In the genomic region with DNA sequence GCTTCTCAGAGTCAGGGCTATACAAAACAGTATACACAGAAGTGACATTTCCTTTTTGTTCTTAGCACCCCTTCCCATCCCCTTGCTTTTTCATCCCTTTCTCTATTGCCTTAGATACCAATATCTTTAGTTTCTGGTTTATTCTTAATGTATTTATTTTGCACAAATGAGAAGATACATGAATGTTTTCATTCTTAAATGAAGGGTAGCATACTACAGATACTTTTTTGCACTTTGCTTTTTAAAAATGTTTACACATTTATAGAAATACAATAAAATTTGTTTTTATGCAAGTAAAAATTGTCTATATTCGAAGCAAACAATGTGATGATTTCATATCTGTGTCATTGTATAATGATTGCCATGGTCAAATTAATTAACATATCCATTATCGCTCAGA, we compare ENCODE assay signal across 38 cellular contexts. TPM values are rescaled to one million over a fixed set of nuclear protein-coding genes. Genes with fewer than 3 reads are reported as not detected.
"Had no signal": no experiment of that assay in that cellular context is flagged by ENCODE, and none has a peak within 500 bp of the region (broad histone marks: within the 10 kb centered on the region; RNA-seq: fewer than 3 reads in every experiment).

No MANE protein-coding gene starts in this region.

- H3K27me3 Mint-ChIP-seq: activated CD4-positive, alpha-beta T cell treated with anti-CD3 and anti-CD28 coated beads, Interleukin-2, amount 10 ng/mL, durations not matched to agents 24 days and 14 days; activated naive CD8-positive, alpha-beta T cell treated with anti-CD3 and anti-CD28 coated beads for 36 hours had no signal

- H3K4me3 ChIP-seq: adrenal gland, cardiac muscle cell had no signal

- H3K9me3 ChIP-seq: adrenal gland had no signal

- FAIRE-seq: bronchial epithelial cell, TTC549 had no signal

- H3K27ac ChIP-seq: adrenal gland, cardiac muscle cell, VCaP had no signal

- DNase-seq: activated B cell treated with CpG ODN at 0.5 μM for 24 hours; activated CD4-positive, alpha-beta memory T cell treated with anti-CD3 and anti-CD28 coated beads for 36 hours; activated CD4-positive, alpha-beta T cell treated with anti-CD3 and anti-CD28 coated beads for 4 hours; activated CD4-positive, alpha-beta T cell treated with anti-CD3 and anti-CD28 coated beads, Interleukin-2, amount 10 ng/mL, durations not matched to agents 24 days and 14 days; activated CD4-positive, alpha-beta T cell treated with anti-CD3 and anti-CD28 coated beads, Interleukin-2, amount 50 U/mL, for 1 hour; activated CD4-positive, alpha-beta T cell treated with anti-CD3 and anti-CD28 coated beads, Interleukin-2, amount 50 U/mL, for 4 hours; activated CD4-positive, CD25-positive, alpha-beta regulatory T cell treated with anti-CD3 and anti-CD28 coated beads, Interleukin-2, amount 50 U/mL, for 72 hours; activated CD8-positive, alpha-beta memory T cell treated with anti-CD3 and anti-CD28 coated beads, Interleukin-2, amount 50 U/mL, for 4 hours; activated CD8-positive, alpha-beta T cell treated with anti-CD3 and anti-CD28 coated beads for 36 hours; activated effector memory CD4-positive, alpha-beta T cell treated with anti-CD3 and anti-CD28 coated beads, Interleukin-2, amount 50 U/mL, for 16 hours; activated gamma-delta T cell treated with Interleukin-2 at 50 U/mL for 16 hours; activated naive CD4-positive, alpha-beta T cell; activated naive CD4-positive, alpha-beta T cell treated with anti-CD3 and anti-CD28 coated beads for 36 hours; activated naive CD4-positive, alpha-beta T cell treated with anti-CD3 and anti-CD28 coated beads, Interleukin-2, amount 50 U/mL, for 16 hours; activated naive CD8-positive, alpha-beta T cell treated with anti-CD3 and anti-CD28 coated beads for 36 hours; activated T-cell treated with anti-CD3 and anti-CD28 coated beads for 4 hours; activated T-cell treated with anti-CD3 and anti-CD28 coated beads, Interleukin-2, amount 50 U/mL, for 1 hour; activated T-cell treated with anti-CD3 and anti-CD28 coated beads, Interleukin-2, amount 50 U/mL, for 4 hours; activated T-cell treated with anti-CD3 and anti-CD28 coated beads, Interleukin-2, amount 50 U/mL, for 72 hours; adrenal gland; amniotic stem cell; aorta; caudate nucleus; cerebellar nuclear complex; T-helper 1 cell; T-helper 2 cell; T-helper 9 cell had no signal

- H3K27ac Mint-ChIP-seq: activated B cell treated with CpG ODN at 0.5 μM for 24 hours; activated CD4-positive, alpha-beta memory T cell treated with anti-CD3 and anti-CD28 coated beads for 36 hours; activated CD4-positive, alpha-beta T cell treated with anti-CD3 and anti-CD28 coated beads, Interleukin-2, amount 10 ng/mL, durations not matched to agents 24 days and 14 days; activated CD8-positive, alpha-beta T cell treated with anti-CD3 and anti-CD28 coated beads for 36 hours; activated naive CD4-positive, alpha-beta T cell treated with anti-CD3 and anti-CD28 coated beads for 36 hours; activated naive CD4-positive, alpha-beta T cell treated with anti-CD3 and anti-CD28 coated beads, Interleukin-2, amount 50 U/mL, for 72 hours; activated naive CD8-positive, alpha-beta T cell treated with anti-CD3 and anti-CD28 coated beads for 36 hours; activated T-cell treated with anti-CD3 and anti-CD28 coated beads, Interleukin-2, amount 50 U/mL, for 72 hours; activated T-helper 1 cell treated with anti-CD3 and anti-CD28 coated beads, Interleukin-12 subunit alpha, Interleukin-12 subunit beta, Interleukin-2, Interleukin-4 antibody, amounts not matched to agents 30 ng/mL and 10 ng/mL and 1 ng/mL, durations not matched to agents 14 hours and 24 hours and 36 hours; activated T-helper 17 cell treated with anti-CD3 and anti-CD28 coated beads, Interleukin-2, amount 50 U/mL, for 72 hours; T-helper 1 cell treated with Interleukin-12 subunit alpha and Interleukin-12 subunit beta and Interleukin-4 antibody, amounts not matched to agents 30 μg/mL and 1 μg/mL, for 36 hours; T-helper 2 cell treated with Interferon-gamma antibody and Interleukin-4, amounts not matched to agents 5 μg/mL and 100 μg/mL, for 36 hours had no signal

- ATAC-seq: activated CD8-positive, alpha-beta T cell treated with anti-CD3 and anti-CD28 coated beads for 36 hours; activated naive CD4-positive, alpha-beta T cell treated with anti-CD3 and anti-CD28 coated beads, Interleukin-2, amount 50 U/mL, for 72 hours; activated T-cell treated with anti-CD3 and anti-CD28 coated beads, Interleukin-2, amount 50 U/mL, for 4 hours; activated T-cell treated with anti-CD3 and anti-CD28 coated beads, Interleukin-2, amount 50 U/mL, for 72 hours; activated T-helper 17 cell treated with anti-CD3 and anti-CD28 coated beads, Interleukin-2, amount 50 U/mL, for 72 hours had no signal

- H3K4me1 Mint-ChIP-seq: activated B cell treated with CpG ODN at 0.5 μM for 24 hours; activated CD4-positive, alpha-beta T cell treated with anti-CD3 and anti-CD28 coated beads, Interleukin-2, amount 10 ng/mL, durations not matched to agents 24 days and 14 days; activated naive CD8-positive, alpha-beta T cell treated with anti-CD3 and anti-CD28 coated beads for 36 hours; activated T-helper 17 cell treated with anti-CD3 and anti-CD28 coated beads, Interleukin-2, amount 50 U/mL, for 72 hours; central memory CD8-positive, alpha-beta T cell had no signal

- H3K4me1 ChIP-seq: adrenal gland had no signal

- H3K9me3 Mint-ChIP-seq: activated B cell treated with CpG ODN at 0.5 μM for 24 hours; activated CD4-positive, alpha-beta T cell treated with anti-CD3 and anti-CD28 coated beads, Interleukin-2, amount 10 ng/mL, durations not matched to agents 24 days and 14 days; activated CD8-positive, alpha-beta T cell treated with anti-CD3 and anti-CD28 coated beads for 36 hours; activated naive CD4-positive, alpha-beta T cell treated with anti-CD3 and anti-CD28 coated beads for 36 hours; activated naive CD4-positive, alpha-beta T cell treated with anti-CD3 and anti-CD28 coated beads, Interleukin-2, amount 50 U/mL, for 72 hours; activated T-cell treated with anti-CD3 and anti-CD28 coated beads, Interleukin-2, amount 50 U/mL, for 4 hours; activated T-helper 1 cell treated with anti-CD3 and anti-CD28 coated beads, Interleukin-12 subunit alpha, Interleukin-12 subunit beta, Interleukin-2, Interleukin-4 antibody, amounts not matched to agents 30 ng/mL and 10 ng/mL and 1 ng/mL, durations not matched to agents 14 hours and 24 hours and 36 hours; activated T-helper 17 cell treated with anti-CD3 and anti-CD28 coated beads, Interleukin-2, amount 50 U/mL, for 72 hours; central memory CD8-positive, alpha-beta T cell; T-helper 1 cell treated with Interleukin-12 subunit alpha and Interleukin-12 subunit beta and Interleukin-4 antibody, amounts not matched to agents 30 μg/mL and 1 μg/mL, for 36 hours; T-helper 2 cell treated with Interferon-gamma antibody and Interleukin-4, amounts not matched to agents 5 μg/mL and 100 μg/mL, for 36 hours had no signal

- H3K36me3 ChIP-seq: adrenal gland, cardiac muscle cell had no signal

- H3K4me3 Mint-ChIP-seq: activated B cell treated with CpG ODN at 0.5 μM for 24 hours; activated CD4-positive, alpha-beta memory T cell treated with anti-CD3 and anti-CD28 coated beads for 36 hours; activated CD4-positive, alpha-beta T cell treated with anti-CD3 and anti-CD28 coated beads, Interleukin-2, amount 10 ng/mL, durations not matched to agents 24 days and 14 days; activated CD8-positive, alpha-beta T cell treated with anti-CD3 and anti-CD28 coated beads for 36 hours; activated naive CD4-positive, alpha-beta T cell treated with anti-CD3 and anti-CD28 coated beads for 36 hours; activated naive CD8-positive, alpha-beta T cell treated with anti-CD3 and anti-CD28 coated beads for 36 hours; activated T-cell treated with anti-CD3 and anti-CD28 coated beads, Interleukin-2, amount 50 U/mL, for 4 hours; activated T-cell treated with anti-CD3 and anti-CD28 coated beads, Interleukin-2, amount 50 U/mL, for 72 hours; activated T-helper 1 cell treated with anti-CD3 and anti-CD28 coated beads, Interleukin-12 subunit alpha, Interleukin-12 subunit beta, Interleukin-2, Interleukin-4 antibody, amounts not matched to agents 30 ng/mL and 10 ng/mL and 1 ng/mL, durations not matched to agents 14 hours and 24 hours and 36 hours; activated T-helper 17 cell treated with anti-CD3 and anti-CD28 coated beads, Interleukin-2, amount 50 U/mL, for 72 hours; brain; central memory CD8-positive, alpha-beta T cell; T-helper 1 cell treated with Interleukin-12 subunit alpha and Interleukin-12 subunit beta and Interleukin-4 antibody, amounts not matched to agents 30 μg/mL and 1 μg/mL, for 36 hours; T-helper 2 cell treated with Interferon-gamma antibody and Interleukin-4, amounts not matched to agents 5 μg/mL and 100 μg/mL, for 36 hours had no signal

- H3K27me3 ChIP-seq: cardiac muscle cell had no signal

- H3K36me3 Mint-ChIP-seq: activated CD4-positive, alpha-beta memory T cell treated with anti-CD3 and anti-CD28 coated beads for 36 hours; activated naive CD4-positive, alpha-beta T cell treated with anti-CD3 and anti-CD28 coated beads, Interleukin-2, amount 50 U/mL, for 72 hours; activated naive CD8-positive, alpha-beta T cell treated with anti-CD3 and anti-CD28 coated beads for 36 hours had no signal

RNA-seq across cellular contexts. Expression of a gene that starts 33.1 kb away (rescaled TPM):
- total RNA-seq: activated B cell treated with CpG ODN at 0.5 μM for 24 hours; activated CD4-positive, alpha-beta T cell treated with anti-CD3 and anti-CD28 coated beads, Interleukin-2, amount 10 ng/mL, durations not matched to agents 24 days and 14 days had no signal
